8 cellular contexts compared by ENCODE assay signal in the genomic region with DNA sequence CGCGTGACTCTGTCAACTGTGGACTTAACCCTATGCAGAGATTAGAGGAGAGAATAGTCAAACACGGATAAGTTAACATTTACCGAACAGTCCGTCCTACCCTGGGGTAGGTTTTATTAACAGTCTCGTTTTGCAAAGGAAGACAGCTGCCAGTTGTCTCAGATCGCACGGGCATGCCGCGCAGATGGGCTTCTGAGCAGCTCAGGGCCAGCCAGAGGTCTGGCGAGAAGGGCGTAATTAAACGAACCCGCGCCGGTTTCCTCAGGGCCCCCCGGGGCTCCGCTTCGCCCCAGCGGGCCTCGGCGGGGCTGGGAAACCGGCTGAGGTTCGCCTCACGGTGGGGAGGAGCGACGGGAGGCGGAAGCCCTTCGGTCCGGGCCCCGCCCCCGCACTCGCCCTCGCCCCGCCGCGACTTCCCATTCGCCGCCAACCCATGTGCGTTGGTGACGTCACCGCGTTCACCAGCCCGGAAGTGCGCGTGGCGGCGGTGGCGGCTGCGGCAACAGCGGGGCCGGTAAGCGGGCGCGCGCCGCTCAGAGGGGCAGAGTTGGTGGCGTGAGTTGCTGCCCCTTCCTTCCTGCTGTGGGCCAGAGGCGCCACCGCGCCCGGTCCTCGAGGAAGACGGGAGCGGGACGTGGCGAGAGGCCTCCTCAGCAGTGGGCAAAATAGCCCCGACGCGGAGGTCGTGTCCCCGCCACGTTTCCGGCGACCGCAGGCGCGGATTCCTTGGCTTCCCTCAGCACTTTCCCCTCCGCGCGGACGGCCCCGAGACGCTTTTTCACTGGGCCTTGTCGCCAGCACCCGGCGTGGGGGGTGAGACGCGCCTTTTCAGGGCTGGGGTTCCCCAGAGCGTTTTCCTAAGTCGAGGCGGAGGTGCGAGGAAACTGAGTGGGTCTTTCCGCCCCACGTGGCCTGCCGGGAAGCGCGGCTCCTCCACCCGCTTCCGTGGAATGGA. TPM values are rescaled to one million over a fixed set of nuclear protein-coding genes. Genes with fewer than 3 reads are reported as not detected.
DNase-seq lines count a peak whose midpoint lies in the region; ATAC-seq and TF ChIP-seq lines count a peak whose summit lies in the region.

Gene TRNT1 (plus strand): TSS at position 464 of the 955 bp plus-strand sequence. CDS start 2,101 bp downstream, outside the sequence.

- H3K9ac ChIP-seq in liver (ENCODE audit: low read depth in 1 of 2, low read length in 2 of 2), result peak within 1 kb of the TSS; percentile 71 to 99

- H3K36me3 ChIP-seq in CD4-positive, CD25-positive, alpha-beta regulatory T cell (ENCODE audit: control insufficient read depth, insufficient read depth, low read length), result peaks cover 21% of the 10 kb centered on the region
- peaks cover 0 to 19% (median 14%) of the 10 kb centered on the region in 4 donors for H3K36me3 ChIP-seq in liver (ENCODE audit: control insufficient read depth in 4 of 4, insufficient read depth in 3 of 4, low read depth in 1 of 4, low read length in 3 of 4)

- peak within 1 kb of the TSS; percentile 92 for H3K27ac ChIP-seq in CD4-positive, CD25-positive, alpha-beta regulatory T cell (ENCODE audit: insufficient read depth, low read length, poor library complexity, severe bottlenecking)
- H3K27ac ChIP-seq in liver (ENCODE audit: low read depth in 1 of 2, low read length in 2 of 2), result peak within 1 kb of the TSS; percentile 95

- H3K27me3 ChIP-seq in CD4-positive, CD25-positive, alpha-beta regulatory T cell (ENCODE audit: control insufficient read depth, insufficient read depth, low read length), result no peaks in the 10 kb centered on the region
- H3K27me3 ChIP-seq in liver (ENCODE audit: control insufficient read depth in 4 of 4, insufficient read depth in 4 of 4, low read length in 3 of 4), result no peaks in the 10 kb centered on the region

- H3K4me1 Mint-ChIP-seq in CD4-positive, CD25-positive, alpha-beta regulatory T cell, result peaks cover 16 to 48% (median 33%) of the 10 kb centered on the region in 4 donors
- H3K4me1 Mint-ChIP-seq in activated CD4-positive, alpha-beta memory T cell treated with anti-CD3 and anti-CD28 coated beads for 36 hours (ENCODE audit: low read depth), result peaks cover 31% of the 10 kb centered on the region

- H3K9me3 Mint-ChIP-seq in CD4-positive, CD25-positive, alpha-beta regulatory T cell, result no peaks in the 10 kb centered on the region
- no peaks in the 10 kb centered on the region for H3K9me3 Mint-ChIP-seq in activated CD4-positive, alpha-beta memory T cell treated with anti-CD3 and anti-CD28 coated beads for 36 hours

- WGBS in liver, result under 1% methylated on average over 100 of the region's 100 CpGs

- peaks cover 19% of the 10 kb centered on the region for H3K27me3 Mint-ChIP-seq in CD4-positive, CD25-positive, alpha-beta regulatory T cell
- no peaks in the 10 kb centered on the region for H3K27me3 Mint-ChIP-seq in activated CD4-positive, alpha-beta memory T cell treated with anti-CD3 and anti-CD28 coated beads for 36 hours

- TF ChIP-seq CTCF in liver (IDR thresholded peaks at IDR 0.05; ENCODE audit: low read depth, low read length, missing input control), result no peak

- peak in 1 of 2 donors; percentile 27 for TF ChIP-seq RAD21 in liver (IDR thresholded peaks at IDR 0.05)

- H3K4me3 Mint-ChIP-seq in CD4-positive, CD25-positive, alpha-beta regulatory T cell, result peak within 1 kb of the TSS; percentile 90 to 98 (median 96)
- peak within 1 kb of the TSS; percentile 97 for H3K4me3 Mint-ChIP-seq in activated CD4-positive, alpha-beta memory T cell treated with anti-CD3 and anti-CD28 coated beads for 36 hours

- peaks cover 40% of the 10 kb centered on the region for H3K4me1 ChIP-seq in CD4-positive, CD25-positive, alpha-beta regulatory T cell (ENCODE audit: control insufficient read depth, insufficient read depth, low read length, poor library complexity, severe bottlenecking)
- H3K4me1 ChIP-seq in liver (ENCODE audit: control insufficient read depth in 4 of 4, insufficient read depth in 4 of 4, low read length in 3 of 4), result peaks cover 0 to 12% (median 5%) of the 10 kb centered on the region in 4 donors

- peak within 1 kb of the TSS; percentile 92 for H3K4me3 ChIP-seq in CD4-positive, CD25-positive, alpha-beta regulatory T cell (ENCODE audit: low read depth, low read length)
- peak within 1 kb of the TSS; percentile 78 to 96 (median 81) for H3K4me3 ChIP-seq in liver (ENCODE audit: low read depth in 1 of 3, low read length in 3 of 3)

- CTCF ChIA-PET in activated CD4-positive, alpha-beta memory T cell treated with anti-CD3 and anti-CD28 coated beads for 36 hours (lab: Charles Lee), result no interaction called here

- H3K36me3 Mint-ChIP-seq in CD4-positive, CD25-positive, alpha-beta regulatory T cell, result peaks cover 12% of the 10 kb centered on the region
- H3K36me3 Mint-ChIP-seq in activated CD4-positive, alpha-beta memory T cell treated with anti-CD3 and anti-CD28 coated beads for 36 hours, result peaks cover 32% of the 10 kb centered on the region

- peak; percentile 94 to 96 (median 95) for DNase-seq in CD4-positive, CD25-positive, alpha-beta regulatory T cell
- DNase-seq in NCI-H82 treated with DMSO at 0.1 percent for 48 hours (lab: John Stamatoyannopoulos, UW; ENCODE audit: unreplicated experiment), result peak; percentile 40
- peak; percentile 97 for DNase-seq in activated CD4-positive, alpha-beta memory T cell treated with anti-CD3 and anti-CD28 coated beads for 36 hours
- peak; percentile 85 to 96 for DNase-seq in dermis microvascular lymphatic vessel endothelial cell (ENCODE audit: low read depth in 2 of 2)
- peak; percentile 98 for DNase-seq in stimulated activated CD4-positive, alpha-beta T cell treated with anti-CD3 and anti-CD28 coated beads, Interleukin-4, amount 100 ng/mL, for 1 hour

- POLR2A ChIA-PET in activated CD4-positive, alpha-beta memory T cell treated with anti-CD3 and anti-CD28 coated beads for 36 hours (lab: Charles Lee), result interaction anchor here (0.7 to 1.1 kb wide), 2 partner anchors 20 to 46 kb away, joined by 3 read pairs; no protein-coding TSS in a partner anchor

- intact Hi-C loops in activated CD4-positive, alpha-beta memory T cell treated with anti-CD3 and anti-CD28 coated beads for 36 hours (cut with micrococcal nuclease), result loop anchor here (1.0 to 5.0 kb wide), 4 partner anchors 9 to 1176 kb away; partner anchors contain the start of genes CRBN and SETMAR

- ATAC-seq in CD4-positive, CD25-positive, alpha-beta regulatory T cell (ENCODE audit: low read depth in 2 of 2), result peak; percentile 96 to 98
- ATAC-seq in GM19438 (IDR thresholded peaks at IDR 0.05; ENCODE audit: low read depth, unreplicated experiment) (peak; percentile 92), HG03571 (IDR thresholded peaks at IDR 0.05; ENCODE audit: unreplicated experiment) (peak; percentile 95)

- no peaks in the 10 kb centered on the region for H3K9me3 ChIP-seq in CD4-positive, CD25-positive, alpha-beta regulatory T cell (ENCODE audit: control insufficient read depth in 2 of 2, low read length in 2 of 2)
- H3K9me3 ChIP-seq in liver (ENCODE audit: control insufficient read depth in 4 of 4, low read length in 3 of 4), result no peaks in the 10 kb centered on the region

- peak within 1 kb of the TSS; percentile 97 to 98 (median 98) for H3K27ac Mint-ChIP-seq in CD4-positive, CD25-positive, alpha-beta regulatory T cell
- peak within 1 kb of the TSS; percentile 99 for H3K27ac Mint-ChIP-seq in activated CD4-positive, alpha-beta memory T cell treated with anti-CD3 and anti-CD28 coated beads for 36 hours

TF ChIP-seq in liver, 16 proteins besides CTCF, POLR2A, EP300 and RAD21 (continues in another document):
- TF ChIP-seq EGR1 (IDR thresholded peaks at IDR 0.05; ENCODE audit: low read depth in 2 of 2), result peak; percentile 90
- TF ChIP-seq, protein P1, sequence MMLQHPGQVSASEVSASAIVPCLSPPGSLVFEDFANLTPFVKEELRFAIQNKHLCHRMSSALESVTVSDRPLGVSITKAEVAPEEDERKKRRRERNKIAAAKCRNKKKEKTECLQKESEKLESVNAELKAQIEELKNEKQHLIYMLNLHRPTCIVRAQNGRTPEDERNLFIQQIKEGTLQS (IDR thresholded peaks at IDR 0.05), result no peak
- no peak for TF ChIP-seq YY1 (IDR thresholded peaks at IDR 0.05)
- TF ChIP-seq, protein P2, sequence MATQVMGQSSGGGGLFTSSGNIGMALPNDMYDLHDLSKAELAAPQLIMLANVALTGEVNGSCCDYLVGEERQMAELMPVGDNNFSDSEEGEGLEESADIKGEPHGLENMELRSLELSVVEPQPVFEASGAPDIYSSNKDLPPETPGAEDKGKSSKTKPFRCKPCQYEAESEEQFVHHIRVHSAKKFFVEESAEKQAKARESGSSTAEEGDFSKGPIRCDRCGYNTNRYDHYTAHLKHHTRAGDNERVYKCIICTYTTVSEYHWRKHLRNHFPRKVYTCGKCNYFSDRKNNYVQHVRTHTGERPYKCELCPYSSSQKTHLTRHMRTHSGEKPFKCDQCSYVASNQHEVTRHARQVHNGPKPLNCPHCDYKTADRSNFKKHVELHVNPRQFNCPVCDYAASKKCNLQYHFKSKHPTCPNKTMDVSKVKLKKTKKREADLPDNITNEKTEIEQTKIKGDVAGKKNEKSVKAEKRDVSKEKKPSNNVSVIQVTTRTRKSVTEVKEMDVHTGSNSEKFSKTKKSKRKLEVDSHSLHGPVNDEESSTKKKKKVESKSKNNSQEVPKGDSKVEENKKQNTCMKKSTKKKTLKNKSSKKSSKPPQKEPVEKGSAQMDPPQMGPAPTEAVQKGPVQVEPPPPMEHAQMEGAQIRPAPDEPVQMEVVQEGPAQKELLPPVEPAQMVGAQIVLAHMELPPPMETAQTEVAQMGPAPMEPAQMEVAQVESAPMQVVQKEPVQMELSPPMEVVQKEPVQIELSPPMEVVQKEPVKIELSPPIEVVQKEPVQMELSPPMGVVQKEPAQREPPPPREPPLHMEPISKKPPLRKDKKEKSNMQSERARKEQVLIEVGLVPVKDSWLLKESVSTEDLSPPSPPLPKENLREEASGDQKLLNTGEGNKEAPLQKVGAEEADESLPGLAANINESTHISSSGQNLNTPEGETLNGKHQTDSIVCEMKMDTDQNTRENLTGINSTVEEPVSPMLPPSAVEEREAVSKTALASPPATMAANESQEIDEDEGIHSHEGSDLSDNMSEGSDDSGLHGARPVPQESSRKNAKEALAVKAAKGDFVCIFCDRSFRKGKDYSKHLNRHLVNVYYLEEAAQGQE (IDR thresholded peaks at IDR 0.05), result peak; percentile 17
- no peak for TF ChIP-seq NR2F2 (IDR thresholded peaks at IDR 0.05)
- TF ChIP-seq FOXA2 (IDR thresholded peaks at IDR 0.05), result no peak
- TF ChIP-seq SP1 (IDR thresholded peaks at IDR 0.05), result peak; percentile 54
- peak in 1 of 2 donors; percentile 2 for TF ChIP-seq RXRA (IDR thresholded peaks at IDR 0.05)

RNA-seq across cellular contexts. Expression of gene TRNT1, which starts in this region (rescaled TPM):
- total RNA-seq in CD4-positive, CD25-positive, alpha-beta regulatory T cell, result 29.0 TPM
- 10 to 100 TPM; 20.3 to 27.2 (median 25.3) TPM for polyA plus RNA-seq in CD4-positive, CD25-positive, alpha-beta regulatory T cell
- 10 to 100 TPM; 51.5 to 53.6 TPM for total RNA-seq in activated CD4-positive, alpha-beta memory T cell treated with anti-CD3 and anti-CD28 coated beads for 36 hours
- 18.0 TPM in 2 replicates for total RNA-seq in dermis microvascular lymphatic vessel endothelial cell
- 10 to 100 TPM in 1 of 2 donors, 1 to 10 TPM in 1; 9.2 to 18.2 TPM for total RNA-seq in liver
- polyA plus RNA-seq in liver, result 10 to 100 TPM in 1 of 2 donors, 1 to 10 TPM in 1; 6.4 to 13.5 TPM

Comparison
In these comparisons a context has a peak if more than half of its experiments do, and no peak if none do; other contexts are left out.
1. Peak in every context shown above with its lines: DNase-seq, ATAC-seq, H3K4me3 ChIP-seq and H3K27ac ChIP-seq.
2. DNase-seq: peak in every context shown above with its lines; median percentile 98 in stimulated activated CD4-positive, alpha-beta T cell treated with anti-CD3 and anti-CD28 coated beads, Interleukin-4, amount 100 ng/mL, for 1 hour; 97 in activated CD4-positive, alpha-beta memory T cell treated with anti-CD3 and anti-CD28 coated beads for 36 hours; 95 in CD4-positive, CD25-positive, alpha-beta regulatory T cell; 90 in dermis microvascular lymphatic vessel endothelial cell; 40 in NCI-H82 treated with DMSO at 0.1 percent for 48 hours.